9 cellular contexts compared by ENCODE assay signal in the genomic region with DNA sequence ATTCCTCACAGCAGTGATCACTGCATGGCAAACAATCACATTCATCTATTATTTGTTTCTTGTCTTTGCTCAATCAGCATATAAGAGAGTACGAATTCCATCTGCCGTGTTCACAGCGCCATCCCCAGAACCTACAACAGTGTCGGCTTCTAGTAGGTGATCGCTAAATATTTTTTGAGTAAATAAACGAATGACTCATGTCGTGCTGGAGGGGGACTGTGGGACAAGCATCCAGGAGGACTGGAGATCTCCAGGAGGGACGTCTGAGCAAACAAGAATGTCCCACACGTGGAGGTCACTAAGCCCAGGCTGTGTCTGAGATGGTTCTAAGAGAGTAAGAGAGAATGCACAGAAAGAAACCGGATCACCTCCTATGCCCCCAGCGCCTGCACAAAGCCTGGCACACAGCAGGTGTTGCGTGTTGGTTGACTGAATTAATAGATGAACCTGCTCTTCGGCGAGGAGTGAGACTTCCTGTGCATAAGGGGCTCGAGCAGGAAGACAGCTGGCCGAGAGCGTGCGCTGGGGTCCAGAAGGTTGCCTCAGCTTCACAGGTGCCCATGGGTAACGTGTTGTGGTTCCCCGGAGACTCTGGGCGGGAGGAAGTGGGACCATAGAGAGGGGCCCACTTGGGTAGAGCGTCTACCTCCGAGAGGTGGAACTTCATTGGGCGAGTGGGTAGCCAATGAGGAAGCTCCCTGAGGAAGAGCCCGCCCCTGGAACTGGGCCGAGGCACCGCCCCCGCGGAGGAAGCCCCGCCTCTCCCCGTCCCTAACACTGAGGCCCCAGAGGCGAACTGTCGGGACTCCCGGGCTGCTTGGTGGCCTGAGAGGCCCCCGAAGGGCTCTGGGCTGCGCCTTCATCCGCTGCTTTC.
DNase-seq lines count a peak whose midpoint lies in the region; ATAC-seq and TF ChIP-seq lines count a peak whose summit lies in the region.
"Had no signal": no experiment of that assay in that cellular context is flagged by ENCODE, and none has a peak within 500 bp of the region (broad histone marks: within the 10 kb centered on the region; RNA-seq: fewer than 3 reads in every experiment).

No MANE protein-coding gene starts in this region.

- peaks cover 0 to 3% of the 10 kb centered on the region in 2 donors for H3K27me3 ChIP-seq in Peyer's patch

- TF ChIP-seq CTCF in Peyer's patch (IDR thresholded peaks at IDR 0.05), result no peak
- no peak for TF ChIP-seq CTCF in type B pancreatic cell (conservative IDR thresholded peaks at IDR 0.05)

- peaks cover 0 to 13% (median 0%) of the 10 kb centered on the region in 4 donors for H3K4me1 ChIP-seq in Peyer's patch

- H3K27ac ChIP-seq in Peyer's patch, result peak overlapping the region in 2 of 4 donors; percentile 10 to 65
- H3K27ac ChIP-seq: VCaP had no signal

- no peak for TF ChIP-seq POLR2A in Peyer's patch (IDR thresholded peaks at IDR 0.05)

- H3K4me1 Mint-ChIP-seq in activated T-helper 17 cell treated with anti-CD3 and anti-CD28 coated beads, Interleukin-2, amount 50 U/mL, for 72 hours, result no peaks in the 10 kb centered on the region
- no peaks in the 10 kb centered on the region for H3K4me1 Mint-ChIP-seq in type B pancreatic cell (ENCODE audit: unreplicated experiment)

- H3K4me3 ChIP-seq in Peyer's patch, result peak overlapping the region; percentile 37 to 55 (median 42)

- H3K36me3 Mint-ChIP-seq in activated T-helper 17 cell treated with anti-CD3 and anti-CD28 coated beads, Interleukin-2, amount 50 U/mL, for 72 hours (ENCODE audit: low read depth), result no peaks in the 10 kb centered on the region
- no peaks in the 10 kb centered on the region for H3K36me3 Mint-ChIP-seq in type B pancreatic cell

- intact Hi-C loops in Right ventricle myocardium superior (cut with DNase I), result no loop called here
- intact Hi-C loops in posterior cingulate gyrus (cut with DNase I), result no loop called here

- H3K36me3 ChIP-seq in Peyer's patch, result no peaks in the 10 kb centered on the region

- H3K9me3 Mint-ChIP-seq in activated T-helper 17 cell treated with anti-CD3 and anti-CD28 coated beads, Interleukin-2, amount 50 U/mL, for 72 hours, result no peaks in the 10 kb centered on the region
- H3K9me3 Mint-ChIP-seq in type B pancreatic cell, result no peaks in the 10 kb centered on the region

- no peaks in the 10 kb centered on the region for H3K9me3 ChIP-seq in Peyer's patch

- H3K4me3 Mint-ChIP-seq in activated T-helper 17 cell treated with anti-CD3 and anti-CD28 coated beads, Interleukin-2, amount 50 U/mL, for 72 hours, result no peak overlapping the region
- peak overlapping the region; percentile 72 for H3K4me3 Mint-ChIP-seq in type B pancreatic cell

- DNase-seq in D341Med (ENCODE audit: low spot score), result peak; percentile 96
- peak; percentile 80 for DNase-seq in HuH-7.5 (ENCODE audit: low spot score)
- DNase-seq in Peyer's patch, result peak; percentile 80 to 94 (median 88)
- DNase-seq in Right ventricle myocardium superior, result peak; percentile 69
- DNase-seq in posterior cingulate gyrus, result peak; percentile 73 to 98 (median 90)
- DNase-seq in type B pancreatic cell (ENCODE audit: extremely low spot score, unreplicated experiment), result peak; percentile 75

- H3K27ac Mint-ChIP-seq in activated T-helper 17 cell treated with anti-CD3 and anti-CD28 coated beads, Interleukin-2, amount 50 U/mL, for 72 hours, result no peak overlapping the region
- H3K27ac Mint-ChIP-seq in type B pancreatic cell, result no peak overlapping the region

- ATAC-seq in GM21447 (IDR thresholded peaks at IDR 0.05; ENCODE audit: unreplicated experiment) (peak; percentile 99), Right ventricle myocardium superior (ENCODE audit: poor library complexity) (peak; percentile 76)
- ATAC-seq in activated T-helper 17 cell treated with anti-CD3 and anti-CD28 coated beads, Interleukin-2, amount 50 U/mL, for 72 hours (replicated peaks), result peak; percentile 99

- H3K27me3 Mint-ChIP-seq in activated T-helper 17 cell treated with anti-CD3 and anti-CD28 coated beads, Interleukin-2, amount 50 U/mL, for 72 hours, result peaks cover 4% of the 10 kb centered on the region
- peaks cover 48% of the 10 kb centered on the region for H3K27me3 Mint-ChIP-seq in type B pancreatic cell
